8 cellular contexts compared by ENCODE assay signal in the genomic region with DNA sequence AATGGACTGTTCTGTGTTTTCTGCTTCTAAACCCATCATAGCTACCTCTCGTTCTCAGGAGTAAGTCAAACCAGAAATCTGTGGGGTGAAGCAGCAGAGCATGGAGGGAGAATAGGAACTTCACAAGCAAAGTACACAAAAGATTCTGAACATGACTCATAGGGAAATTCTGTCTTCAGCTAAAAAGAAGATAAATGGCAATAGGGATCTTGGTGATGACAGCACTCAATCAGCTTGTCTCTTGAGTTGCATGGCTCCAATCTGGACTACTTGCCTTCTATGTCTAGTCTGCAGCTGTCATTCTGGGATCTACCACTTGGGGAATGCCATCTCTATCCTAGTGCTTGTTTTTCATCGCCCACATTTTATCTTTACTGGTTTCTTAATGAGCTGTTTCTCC. TPM values are rescaled to one million over a fixed set of nuclear protein-coding genes. Genes with fewer than 3 reads are reported as not detected.
DNase-seq lines count a peak whose midpoint lies in the region; ATAC-seq and TF ChIP-seq lines count a peak whose summit lies in the region.

No MANE protein-coding gene starts in this region.

- TF ChIP-seq CTCF in mammary epithelial cell (conservative IDR thresholded peaks at IDR 0.05 in 1 of 2, IDR thresholded peaks at IDR 0.05 in 1 of 2; ENCODE audit: extremely low read depth in 1 of 2, insufficient read depth in 1 of 2, low read depth in 1 of 2, low read length in 2 of 2), result peak; percentile 23 to 28
- TF ChIP-seq CTCF in adrenal gland (IDR thresholded peaks at IDR 0.05), result no peak
- no peak for TF ChIP-seq CTCF in gastroesophageal sphincter (IDR thresholded peaks at IDR 0.05)

- H4K20me1 ChIP-seq in mammary epithelial cell (ENCODE audit: insufficient read depth, low read length), result no peaks in the 10 kb centered on the region

- H2AFZ ChIP-seq in mammary epithelial cell (ENCODE audit: low read depth, low read length), result no peak overlapping the region

- H3K9me3 ChIP-seq in mammary epithelial cell (replicated peaks; ENCODE audit: insufficient read depth, low read length), result no peaks in the 10 kb centered on the region
- no peaks in the 10 kb centered on the region for H3K9me3 ChIP-seq in adrenal gland (replicated peaks in 1 of 3)
- H3K9me3 ChIP-seq in gastroesophageal sphincter, result no peaks in the 10 kb centered on the region

- peak; percentile 30 for DNase-seq in Ammon's horn (ENCODE audit: low spot score)
- DNase-seq in GM19240 (ENCODE audit: insufficient read length, low spot score), result peak; percentile 17
- no peak for DNase-seq in mammary epithelial cell
- DNase-seq in GF-D8 (lab: John Stamatoyannopoulos, UW), result no peak
- DNase-seq in adrenal gland, result no peak
- DNase-seq in AG08396 (ENCODE audit: low spot score), result no peak

- ATAC-seq in HG03159 (IDR thresholded peaks at IDR 0.05; ENCODE audit: unreplicated experiment) (peak; percentile 54), gastroesophageal sphincter (no peak)

- CTCF ChIA-PET in mammary epithelial cell (lab: Charles Lee; ENCODE audit: low non-redundant PET), result interaction anchor here (0.7 kb wide), 1 partner anchor 14 kb away, joined by 3 read pairs; the partner anchor contains the start of gene GRAMD1C

- no peak overlapping the region for H3K9ac ChIP-seq in mammary epithelial cell (ENCODE audit: insufficient read depth, low read length)

- H3K4me3 ChIP-seq in mammary epithelial cell (replicated peaks in 1 of 3; ENCODE audit: insufficient read depth in 1 of 3, low read depth in 2 of 3, low read length in 3 of 3), result no peak overlapping the region
- H3K4me3 ChIP-seq in adrenal gland, result no peak overlapping the region
- no peak overlapping the region for H3K4me3 ChIP-seq in gastroesophageal sphincter

- WGBS in mammary epithelial cell (ENCODE audit: low coverage, missing lambda C conversion rate), result 100% methylated on average over 2 of the region's 2 CpGs
- 82 to 90% (median 84%) methylated on average over 2 of the region's 2 CpGs for WGBS in adrenal gland, 4 donors
- 39 to 86% methylated on average over 2 of the region's 2 CpGs for WGBS in gastroesophageal sphincter (ENCODE audit: low coverage in 1 of 2), 2 donors

- no peaks in the 10 kb centered on the region for H3K36me3 ChIP-seq in mammary epithelial cell (ENCODE audit: insufficient read depth, low read length)
- H3K36me3 ChIP-seq in adrenal gland (replicated peaks in 1 of 2), result no peaks in the 10 kb centered on the region
- H3K36me3 ChIP-seq in gastroesophageal sphincter, result no peaks in the 10 kb centered on the region

- no TSS peak for BruUV-seq in mammary epithelial cell (replicated peaks; lab: Mats Ljungman, UMichigan)

- TF ChIP-seq EP300 in gastroesophageal sphincter (IDR thresholded peaks at IDR 0.05), result no peak

- peaks cover 4% of the 10 kb centered on the region for H3K4me1 ChIP-seq in mammary epithelial cell (ENCODE audit: insufficient read depth, low read length)
- H3K4me1 ChIP-seq in adrenal gland (replicated peaks in 1 of 2), result no peaks in the 10 kb centered on the region
- H3K4me1 ChIP-seq in gastroesophageal sphincter, result no peaks in the 10 kb centered on the region

- no peak for TF ChIP-seq POLR2A in adrenal gland (IDR thresholded peaks at IDR 0.05)
- no peak for TF ChIP-seq POLR2A in gastroesophageal sphincter (IDR thresholded peaks at IDR 0.05)

- in situ Hi-C loops in mammary epithelial cell (cut with MboI; ENCODE audit: low sequenced_read_pairs in 2 of 2), result no loop called here

- intact Hi-C loops in mammary epithelial cell (cut with micrococcal nuclease) (no loop called here), adrenal gland (cut with DNase I) (no loop called here)

- H3K27ac ChIP-seq in mammary epithelial cell (ENCODE audit: insufficient read depth, low read depth, low read length) (no peak overlapping the region), adrenal gland (no peak overlapping the region), gastroesophageal sphincter (no peak overlapping the region)

- no peaks in the 10 kb centered on the region for H3K79me2 ChIP-seq in mammary epithelial cell (ENCODE audit: insufficient read depth, low read length)

- no peaks in the 10 kb centered on the region for H3K27me3 ChIP-seq in mammary epithelial cell (ENCODE audit: insufficient read depth, low read length)
- no peaks in the 10 kb centered on the region for H3K27me3 ChIP-seq in adrenal gland
- H3K27me3 ChIP-seq in gastroesophageal sphincter, result no peaks in the 10 kb centered on the region

- H3K4me2 ChIP-seq in mammary epithelial cell (ENCODE audit: insufficient read depth, low read depth, low read length), result no peak overlapping the region

- dilution Hi-C loops in mammary epithelial cell (cut with HindIII; ENCODE audit: low sequenced_read_pairs), result no loop called here

RNA-seq across cellular contexts. Expression of gene GRAMD1C, which starts 13.5 kb away (rescaled TPM):
- total RNA-seq in mammary epithelial cell (1 to 10 TPM; 1.8 to 2.5 TPM), adrenal gland (1 to 10 TPM; 1.4 to 9.4 (median 4.2) TPM), gastroesophageal sphincter (1 to 10 TPM in 2 of 4 donors, under 1 TPM in 1, not detected in 1; 0.54 to 3.6 (median 1.4) TPM)
- polyA plus RNA-seq in mammary epithelial cell (0.91 TPM), adrenal gland (1 to 10 TPM; 2.5 to 8.3 (median 4.8) TPM)
- 6.6 TPM for polyA minus RNA-seq in mammary epithelial cell

Comparison
In these comparisons a context has a peak if more than half of its experiments do, and no peak if none do; other contexts are left out.
1. DNase-seq: peak in Ammon's horn (single experiment) and GM19240 (single experiment); none in mammary epithelial cell (single experiment), GF-D8 (single experiment), adrenal gland (0 of 7) and AG08396 (single experiment).
2. CTCF ChIP-seq: peak in mammary epithelial cell (2 of 2); none in adrenal gland (0 of 6) and gastroesophageal sphincter (0 of 4).